Comparison of ENCODE assay signal across 2 cellular contexts in genomic region chr2:227824711-227825110, GRCh38.
TF ChIP-seq lines count a peak whose summit lies in the region.

No MANE protein-coding gene starts in this region.

TF ChIP-seq in A549, 52 proteins besides CTCF, POLR2A, EP300 and RAD21:
- TF ChIP-seq FOSL2 (IDR thresholded peaks at IDR 0.05) (no peak), FOSL2 (CRISPR knock-in tag; IDR thresholded peaks at IDR 0.05) (peak; percentile 38)
- TF ChIP-seq, protein P1, sequence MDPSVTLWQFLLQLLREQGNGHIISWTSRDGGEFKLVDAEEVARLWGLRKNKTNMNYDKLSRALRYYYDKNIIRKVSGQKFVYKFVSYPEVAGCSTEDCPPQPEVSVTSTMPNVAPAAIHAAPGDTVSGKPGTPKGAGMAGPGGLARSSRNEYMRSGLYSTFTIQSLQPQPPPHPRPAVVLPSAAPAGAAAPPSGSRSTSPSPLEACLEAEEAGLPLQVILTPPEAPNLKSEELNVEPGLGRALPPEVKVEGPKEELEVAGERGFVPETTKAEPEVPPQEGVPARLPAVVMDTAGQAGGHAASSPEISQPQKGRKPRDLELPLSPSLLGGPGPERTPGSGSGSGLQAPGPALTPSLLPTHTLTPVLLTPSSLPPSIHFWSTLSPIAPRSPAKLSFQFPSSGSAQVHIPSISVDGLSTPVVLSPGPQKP (IDR thresholded peaks at IDR 0.05; ENCODE audit: low read depth, low read length): no peak

TF ChIP-seq in IMR-90, 13 proteins besides CTCF, POLR2A, EP300 and RAD21:
- TF ChIP-seq CEBPB (IDR thresholded peaks at IDR 0.05; ENCODE audit: low read depth, low read length): peak; percentile 42; the same call in 1 of the 2 replicates
- peak; percentile 16; the same call in 1 of the 2 replicates for TF ChIP-seq BHLHE40 (IDR thresholded peaks at IDR 0.05; ENCODE audit: low read depth, low read length)
- TF ChIP-seq, protein P2, sequence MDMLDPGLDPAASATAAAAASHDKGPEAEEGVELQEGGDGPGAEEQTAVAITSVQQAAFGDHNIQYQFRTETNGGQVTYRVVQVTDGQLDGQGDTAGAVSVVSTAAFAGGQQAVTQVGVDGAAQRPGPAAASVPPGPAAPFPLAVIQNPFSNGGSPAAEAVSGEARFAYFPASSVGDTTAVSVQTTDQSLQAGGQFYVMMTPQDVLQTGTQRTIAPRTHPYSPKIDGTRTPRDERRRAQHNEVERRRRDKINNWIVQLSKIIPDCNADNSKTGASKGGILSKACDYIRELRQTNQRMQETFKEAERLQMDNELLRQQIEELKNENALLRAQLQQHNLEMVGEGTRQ (IDR thresholded peaks at IDR 0.05; ENCODE audit: low read depth, low read length): no peak
- TF ChIP-seq RFX5 (IDR thresholded peaks at IDR 0.05; ENCODE audit: low read depth, low read length): no peak
- no peak for TF ChIP-seq CHD1 (IDR thresholded peaks at IDR 0.05; ENCODE audit: low read depth, low read length)
- no peak for TF ChIP-seq MXI1 (IDR thresholded peaks at IDR 0.05; ENCODE audit: borderline replicate concordance, low read depth, low read length)
- TF ChIP-seq RCOR1 (IDR thresholded peaks at IDR 0.05; ENCODE audit: insufficient replicate concordance, low read length): no peak
- TF ChIP-seq MAFK (IDR thresholded peaks at IDR 0.05; ENCODE audit: low read depth, low read length): no peak
- TF ChIP-seq, protein P1 (IDR thresholded peaks at IDR 0.05; ENCODE audit: borderline replicate concordance, low read depth, low read length): no peak
